8 cellular contexts compared by ENCODE assay signal in genomic region chr13:112969692-112970338, GRCh38. TPM values are rescaled to one million over a fixed set of nuclear protein-coding genes. Genes with fewer than 3 reads are reported as not detected.
DNase-seq lines count a peak whose midpoint lies in the region; ATAC-seq and TF ChIP-seq lines count a peak whose summit lies in the region.

No MANE protein-coding gene starts in this region.

- intact Hi-C loops in activated B cell treated with CpG ODN at 0.5 μM for 24 hours (cut with micrococcal nuclease) (loop anchor here (1.0 to 2.0 kb wide), 3 partner anchors 28 to 239 kb away; partner anchors contain the start of genes CUL4A and PCID2), left colon (cut with DNase I, micrococcal nuclease) (no loop called here)

- H3K36me3 Mint-ChIP-seq in T-helper 2 cell treated with Interferon-gamma antibody and Interleukin-4, amounts not matched to agents 5 μg/mL and 100 μg/mL, for 36 hours (ENCODE audit: low read depth) = peaks cover 2% of the 10 kb centered on the region
- no peaks in the 10 kb centered on the region for H3K36me3 Mint-ChIP-seq in activated B cell treated with CpG ODN at 0.5 μM for 24 hours (ENCODE audit: low read depth)

- H3K9me3 Mint-ChIP-seq in T-helper 2 cell treated with Interferon-gamma antibody and Interleukin-4, amounts not matched to agents 5 μg/mL and 100 μg/mL, for 36 hours = no peaks in the 10 kb centered on the region
- no peaks in the 10 kb centered on the region for H3K9me3 Mint-ChIP-seq in activated B cell treated with CpG ODN at 0.5 μM for 24 hours

- peaks cover 38% of the 10 kb centered on the region for H3K27me3 Mint-ChIP-seq in T-helper 2 cell treated with Interferon-gamma antibody and Interleukin-4, amounts not matched to agents 5 μg/mL and 100 μg/mL, for 36 hours (ENCODE audit: low read depth)
- H3K27me3 Mint-ChIP-seq in activated B cell treated with CpG ODN at 0.5 μM for 24 hours = peaks cover 26% of the 10 kb centered on the region

- CTCF ChIA-PET in activated B cell treated with CpG ODN at 0.5 μM for 24 hours (lab: Charles Lee) = interaction anchor here (1.2 kb wide), 1 partner anchor 60 kb away, joined by 4 read pairs; no protein-coding TSS in a partner anchor

- ATAC-seq in activated B cell treated with CpG ODN at 0.5 μM for 24 hours (ENCODE audit: low read depth) = no peak
- peak; percentile 11 for ATAC-seq in left colon
- no peak for ATAC-seq in GM21717 (IDR thresholded peaks at IDR 0.05; ENCODE audit: unreplicated experiment)
- ATAC-seq in HG02981 (IDR thresholded peaks at IDR 0.05; ENCODE audit: unreplicated experiment) = no peak

- H3K4me3 Mint-ChIP-seq in T-helper 2 cell treated with Interferon-gamma antibody and Interleukin-4, amounts not matched to agents 5 μg/mL and 100 μg/mL, for 36 hours = peak overlapping the region; percentile 77
- H3K4me3 Mint-ChIP-seq in activated B cell treated with CpG ODN at 0.5 μM for 24 hours = peak overlapping the region; percentile 88

- POLR2A ChIA-PET in activated B cell treated with CpG ODN at 0.5 μM for 24 hours (lab: Charles Lee) = no interaction called here

- H3K4me1 Mint-ChIP-seq in T-helper 2 cell treated with Interferon-gamma antibody and Interleukin-4, amounts not matched to agents 5 μg/mL and 100 μg/mL, for 36 hours (ENCODE audit: low read depth) = peaks cover 13% of the 10 kb centered on the region
- peaks cover 11% of the 10 kb centered on the region for H3K4me1 Mint-ChIP-seq in activated B cell treated with CpG ODN at 0.5 μM for 24 hours

- TF ChIP-seq CTCF in activated B cell treated with CpG ODN at 0.5 μM for 24 hours (IDR thresholded peaks at IDR 0.05) = no peak

- no peak overlapping the region for H3K27ac Mint-ChIP-seq in T-helper 2 cell treated with Interferon-gamma antibody and Interleukin-4, amounts not matched to agents 5 μg/mL and 100 μg/mL, for 36 hours
- H3K27ac Mint-ChIP-seq in activated B cell treated with CpG ODN at 0.5 μM for 24 hours = peak overlapping the region; percentile 47

- DNase-seq in T-helper 2 cell treated with Interferon-gamma antibody and Interleukin-4, amounts not matched to agents 5 μg/mL and 100 μg/mL, for 36 hours (ENCODE audit: low spot score) = no peak
- no peak for DNase-seq in T-helper 2 cell
- DNase-seq in activated B cell treated with CpG ODN at 0.5 μM for 24 hours = no peak
- no peak for DNase-seq in left colon
- peak; percentile 44 for DNase-seq in superior temporal gyrus (ENCODE audit: extremely low spot score)
- no peak for DNase-seq in NCI-H1694 treated with DMSO at 0.1 percent for 48 hours (lab: John Stamatoyannopoulos, UW)

RNA-seq across cellular contexts. Expression of gene MCF2L, which starts 0.8 kb away (rescaled TPM):
- total RNA-seq in activated B cell treated with CpG ODN at 0.5 μM for 24 hours (2.1 and 3.4 TPM in 2 replicates), left colon (100 to 1,000 TPM in 1 of 2 donors, 10 to 100 TPM in 1; 86.9 to 101 TPM)

Comparison
In these comparisons a context has a peak if more than half of its experiments do, and no peak if none do; other contexts are left out.
1. RNA of gene MCF2L, which starts 0.8 kb away (total RNA-seq): 86.9 to 101 TPM in left colon; 2.1 to 3.4 TPM in activated B cell treated with CpG ODN at 0.5 μM for 24 hours; every median in the first group is over 10 times any median in the second.